ENCODE assay signal across 22 cellular contexts in genomic region chr7:101680406-101681145, GRCh38. TPM values are rescaled to one million over a fixed set of nuclear protein-coding genes. Genes with fewer than 3 reads are reported as not detected.
DNase-seq lines count a peak whose midpoint lies in the region; ATAC-seq and TF ChIP-seq lines count a peak whose summit lies in the region.
"Had no signal": no experiment of that assay in that cellular context is flagged by ENCODE, and none has a peak within 500 bp of the region (broad histone marks: within the 10 kb centered on the region; RNA-seq: fewer than 3 reads in every experiment).

No MANE protein-coding gene starts in this region.

- H3K27ac Mint-ChIP-seq in IgD-negative memory B cell (peak overlapping the region in 2 of 3 donors; percentile 46 to 88), chondrocyte (ENCODE audit: unreplicated experiment) (peak overlapping the region; percentile 96)
- no peak overlapping the region for H3K27ac Mint-ChIP-seq in CD8-positive, alpha-beta memory T cell
- H3K27ac Mint-ChIP-seq: activated naive CD8-positive, alpha-beta T cell; natural killer cell had no signal

- H3K4me3 Mint-ChIP-seq in IgD-negative memory B cell (no peak overlapping the region), chondrocyte (ENCODE audit: unreplicated experiment) (peak overlapping the region; percentile 12)
- H3K4me3 Mint-ChIP-seq in CD8-positive, alpha-beta memory T cell = no peak overlapping the region
- H3K4me3 Mint-ChIP-seq: activated naive CD8-positive, alpha-beta T cell; natural killer cell had no signal

- H3K4me1 ChIP-seq in BLaER1 (peaks cover 22% of the 10 kb centered on the region), osteoblast (ENCODE audit: insufficient read depth, low read length) (peaks cover 37% of the 10 kb centered on the region), OCI-LY7 (ENCODE audit: insufficient read depth, low read length, poor library complexity, severe bottlenecking) (peaks cover 4% of the 10 kb centered on the region)
- no peaks in the 10 kb centered on the region for H3K4me1 ChIP-seq in CD8-positive, alpha-beta memory T cell (ENCODE audit: insufficient read depth, low read length)
- H3K4me1 ChIP-seq: colonic mucosa, prostate gland, uterus had no signal

- no peak overlapping the region for H3K9ac ChIP-seq in BLaER1

- no peaks in the 10 kb centered on the region for H3K36me3 Mint-ChIP-seq in IgD-negative memory B cell
- H3K36me3 Mint-ChIP-seq in chondrocyte (ENCODE audit: low read depth) = no peaks in the 10 kb centered on the region
- no peaks in the 10 kb centered on the region for H3K36me3 Mint-ChIP-seq in CD8-positive, alpha-beta memory T cell
- H3K36me3 Mint-ChIP-seq: activated naive CD8-positive, alpha-beta T cell; natural killer cell had no signal

- no peaks in the 10 kb centered on the region for H3K9me3 ChIP-seq in BLaER1
- H3K9me3 ChIP-seq in osteoblast (ENCODE audit: low read depth, low read length) = no peaks in the 10 kb centered on the region
- H3K9me3 ChIP-seq in OCI-LY7 (ENCODE audit: low read length) = no peaks in the 10 kb centered on the region
- H3K9me3 ChIP-seq in CD8-positive, alpha-beta memory T cell (ENCODE audit: low read length) = no peaks in the 10 kb centered on the region
- H3K9me3 ChIP-seq: colonic mucosa, prostate gland, uterus had no signal

- no peak for ATAC-seq in HG03457 (IDR thresholded peaks at IDR 0.05; ENCODE audit: unreplicated experiment)
- ATAC-seq in GM18858 (IDR thresholded peaks at IDR 0.05; ENCODE audit: unreplicated experiment) = no peak
- ATAC-seq: activated CD4-positive, CD25-positive, alpha-beta regulatory T cell treated with anti-CD3 and anti-CD28 coated beads, Interleukin-2, amount 50 U/mL, for 24 hours; natural killer cell had no signal

- CTCF ChIA-PET in OCI-LY7 (lab: Charles Lee; ENCODE audit: unreplicated experiment) = no interaction called here
- CTCF ChIA-PET in CD8-positive, alpha-beta memory T cell (lab: Charles Lee) = no interaction called here

- H3K27ac ChIP-seq in BLaER1 = no peak overlapping the region
- H3K27ac ChIP-seq in osteoblast (ENCODE audit: low read depth, low read length) = peak overlapping the region; percentile 85
- H3K27ac ChIP-seq in OCI-LY7 (ENCODE audit: low read depth, low read length, poor library complexity, severe bottlenecking) = no peak overlapping the region
- no peak overlapping the region for H3K27ac ChIP-seq in CD8-positive, alpha-beta memory T cell (ENCODE audit: low read depth, low read length)
- H3K27ac ChIP-seq: colonic mucosa, prostate gland, uterus had no signal

- no TSS peak for BruUV-seq in OCI-LY7 (replicated peaks; lab: Mats Ljungman, UMichigan)

- H3K4me3 ChIP-seq in BLaER1 = no peak overlapping the region
- H3K4me3 ChIP-seq in osteoblast (ENCODE audit: insufficient read depth, low read length) = peak overlapping the region; percentile 37
- H3K4me3 ChIP-seq in OCI-LY7 (ENCODE audit: low read depth, low read length, poor library complexity, severe bottlenecking) = no peak overlapping the region
- no peak overlapping the region for H3K4me3 ChIP-seq in CD8-positive, alpha-beta memory T cell (ENCODE audit: low read length)
- H3K4me3 ChIP-seq: colonic mucosa, prostate gland, uterus had no signal

- H4K20me1 ChIP-seq in BLaER1 = no peaks in the 10 kb centered on the region
- no peaks in the 10 kb centered on the region for H4K20me1 ChIP-seq in osteoblast (ENCODE audit: insufficient read depth, low read length)
- H4K20me1 ChIP-seq in OCI-LY7 (ENCODE audit: insufficient read depth, low read length) = no peaks in the 10 kb centered on the region

- H3K79me2 ChIP-seq in osteoblast (ENCODE audit: insufficient read depth, low read length) = no peaks in the 10 kb centered on the region
- H3K79me2 ChIP-seq in OCI-LY7 (ENCODE audit: insufficient read depth, low read depth, low read length) = no peaks in the 10 kb centered on the region

- TF ChIP-seq CTCF in chondrocyte (IDR thresholded peaks at IDR 0.05) (no peak), osteoblast (IDR thresholded peaks at IDR 0.05; ENCODE audit: extremely low read depth, low read depth, low read length) (no peak), OCI-LY7 (conservative IDR thresholded peaks at IDR 0.05; ENCODE audit: low read length) (no peak)

- H3K27me3 Mint-ChIP-seq in IgD-negative memory B cell = no peaks in the 10 kb centered on the region
- H3K27me3 Mint-ChIP-seq in chondrocyte (ENCODE audit: low read depth) = no peaks in the 10 kb centered on the region
- peaks cover 0 to 6% of the 10 kb centered on the region in 2 donors for H3K27me3 Mint-ChIP-seq in CD8-positive, alpha-beta memory T cell
- H3K27me3 Mint-ChIP-seq: activated naive CD8-positive, alpha-beta T cell had no signal

- DNase-seq in chondrocyte (ENCODE audit: low spot score) (no peak), osteoblast (ENCODE audit: insufficient read length, low spot score, missing footprints) (no peak), OCI-LY7 (ENCODE audit: low spot score) (no peak)
- DNase-seq in CD8-positive, alpha-beta memory T cell = no peak
- DNase-seq: colonic mucosa; natural killer cell; NCI-H524 treated with DMSO at 0.1 percent for 48 hours; stimulated activated CD4-positive, alpha-beta T cell treated with anti-CD3 and anti-CD28 coated beads, Interleukin-12 subunit alpha, Interleukin-12 subunit beta, amount 100 ng/mL, for 4 hours; stimulated activated CD8-positive, alpha-beta memory T cell treated with anti-CD3 and anti-CD28 coated beads, Interleukin-4, amount 100 ng/mL, for 48 hours had no signal

- no peaks in the 10 kb centered on the region for H3K4me1 Mint-ChIP-seq in IgD-negative memory B cell
- H3K4me1 Mint-ChIP-seq in chondrocyte (ENCODE audit: low read depth) = peaks cover 44% of the 10 kb centered on the region
- H3K4me1 Mint-ChIP-seq in CD8-positive, alpha-beta memory T cell = no peaks in the 10 kb centered on the region
- H3K4me1 Mint-ChIP-seq: natural killer cell had no signal

- H3K27me3 ChIP-seq in BLaER1 = no peaks in the 10 kb centered on the region
- H3K27me3 ChIP-seq in osteoblast (ENCODE audit: insufficient read depth, low read length) = no peaks in the 10 kb centered on the region
- H3K27me3 ChIP-seq in CD8-positive, alpha-beta memory T cell (ENCODE audit: insufficient read depth, low read length, poor library complexity, severe bottlenecking) = no peaks in the 10 kb centered on the region
- H3K27me3 ChIP-seq: brain microvascular endothelial cell, colonic mucosa, uterus had no signal

- no peaks in the 10 kb centered on the region for H3K9me2 ChIP-seq in OCI-LY7 (ENCODE audit: insufficient read depth, low read length)

- H2AFZ ChIP-seq in osteoblast (ENCODE audit: low read length) = no peak overlapping the region
- no peak overlapping the region for H2AFZ ChIP-seq in OCI-LY7 (ENCODE audit: low read length)

- POLR2A ChIA-PET in OCI-LY7 (lab: Charles Lee) = interaction anchor here (0.6 to 0.8 kb wide), 2 partner anchors 49 to 119 kb away, joined by 3 to 4 read pairs; no protein-coding TSS in a partner anchor
- POLR2A ChIA-PET in CD8-positive, alpha-beta memory T cell (lab: Charles Lee) = no interaction called here

- intact Hi-C loops in OCI-LY7 (cut with micrococcal nuclease; ENCODE audit: unreplicated experiment) = no loop called here

- no peaks in the 10 kb centered on the region for H3K36me3 ChIP-seq in BLaER1
- no peaks in the 10 kb centered on the region for H3K36me3 ChIP-seq in osteoblast (ENCODE audit: insufficient read depth, low read length)
- no peaks in the 10 kb centered on the region for H3K36me3 ChIP-seq in OCI-LY7 (ENCODE audit: insufficient read depth, low read length)
- H3K36me3 ChIP-seq in CD8-positive, alpha-beta memory T cell (ENCODE audit: insufficient read depth, low read length) = no peaks in the 10 kb centered on the region
- H3K36me3 ChIP-seq: brain microvascular endothelial cell, colonic mucosa, prostate gland, uterus had no signal

- no peaks in the 10 kb centered on the region for H3K9me3 Mint-ChIP-seq in IgD-negative memory B cell
- no peaks in the 10 kb centered on the region for H3K9me3 Mint-ChIP-seq in chondrocyte (ENCODE audit: low read depth)
- H3K9me3 Mint-ChIP-seq in CD8-positive, alpha-beta memory T cell = no peaks in the 10 kb centered on the region
- H3K9me3 Mint-ChIP-seq: natural killer cell had no signal

- H3K4me2 ChIP-seq in BLaER1 = peak overlapping the region; percentile 38
- peak overlapping the region; percentile 80 for H3K4me2 ChIP-seq in osteoblast (ENCODE audit: insufficient read depth, low read length)
- no peak overlapping the region for H3K4me2 ChIP-seq in OCI-LY7 (ENCODE audit: low read length)

RNA-seq across cellular contexts. Expression of gene MYL10, which starts 51.5 kb away (rescaled TPM):
- polyA plus RNA-seq in IgD-negative memory B cell = not detected
- total RNA-seq in chondrocyte (3.4 to 5.1 TPM (median 4.7 TPM) in 3 replicates), osteoblast (not detected in 2 replicates), OCI-LY7 (2022) (not detected in 2 replicates)
- not detected in 2 replicates for total RNA-seq in OCI-LY7 (2014; rRNA removed; shearing (Covaris generic))
- not detected for total RNA-seq in CD8-positive, alpha-beta memory T cell
- not detected for polyA plus RNA-seq in CD8-positive, alpha-beta memory T cell
- total RNA-seq: colonic mucosa, fibroblast of villous mesenchyme, lung microvascular endothelial cell, natural killer cell, prostate gland, SK-MEL-5, uterus had no signal
- polyA plus RNA-seq: AG04450 had no signal

Comparison
In these comparisons a context has a peak if more than half of its experiments do, and no peak if none do; other contexts are left out.
1. H3K27ac Mint-ChIP-seq: peak in IgD-negative memory B cell (2 of 3) and chondrocyte (single experiment); none in CD8-positive, alpha-beta memory T cell (0 of 8).